Comparison of ENCODE assay signal across 29 cellular contexts in genomic region chr11:35862666-35863065, GRCh38.
"Had no signal": no experiment of that assay in that cellular context is flagged by ENCODE, and none has a peak within 500 bp of the region (broad histone marks: within the 10 kb centered on the region; RNA-seq: fewer than 3 reads in every experiment).

No MANE protein-coding gene starts in this region.

- ATAC-seq: naive thymus-derived CD4-positive, alpha-beta T cell; natural killer cell; right cardiac atrium; right lobe of liver; stimulated activated memory B cell treated with anti-CD40 and anti-IgM and Interleukin-4, amounts not matched to agents 10 μg/mL and 1 μg/mL and 100 μg/mL, for 72 hours; stimulated activated naive CD8-positive, alpha-beta T cell treated with anti-CD3 and anti-CD28 coated beads, Interleukin-15, amount 100 ng/mL, for 72 hours; stimulated activated naive CD8-positive, alpha-beta T cell treated with anti-CD3 and anti-CD28 coated beads, Interleukin-15, Interleukin-2, amounts not matched to agents 100 U/mL and 50 U/mL, for 24 hours; upper lobe of right lung had no signal

- H3K27me3 ChIP-seq: neural progenitor cell, pancreas, right lobe of liver, sigmoid colon, suprapubic skin, testis, tibial artery, transverse colon, upper lobe of right lung, uterus had no signal

- H3K36me3 ChIP-seq: neural progenitor cell, pancreas, prostate gland, right lobe of liver, sigmoid colon, suprapubic skin, tibial artery, transverse colon, upper lobe of right lung, uterus had no signal

- H3K4me1 Mint-ChIP-seq: natural killer cell; nephron; neural progenitor cell; stimulated activated memory B cell treated with anti-CD40 and anti-IgM and Interleukin-4, amounts not matched to agents 10 μg/mL and 1 μg/mL and 100 μg/mL, for 72 hours; stimulated activated naive CD8-positive, alpha-beta T cell treated with anti-CD3 and anti-CD28 coated beads, Interleukin-15, amount 100 ng/mL, for 72 hours had no signal

- H3K9me3 ChIP-seq: pancreas, prostate gland, right lobe of liver, sigmoid colon, suprapubic skin, testis, tibial artery, transverse colon, upper lobe of right lung, uterus had no signal

- H3K27me3 Mint-ChIP-seq: stimulated activated naive CD8-positive, alpha-beta T cell treated with anti-CD3 and anti-CD28 coated beads, Interleukin-15, amount 100 ng/mL, for 72 hours had no signal

- H3K4me3 Mint-ChIP-seq: naive thymus-derived CD4-positive, alpha-beta T cell; natural killer cell; nephron; neural progenitor cell; stimulated activated memory B cell treated with anti-CD40 and anti-IgM and Interleukin-4, amounts not matched to agents 10 μg/mL and 1 μg/mL and 100 μg/mL, for 72 hours; stimulated activated naive CD8-positive, alpha-beta T cell treated with anti-CD3 and anti-CD28 coated beads, Interleukin-15, amount 100 ng/mL, for 72 hours; type B pancreatic cell had no signal

- H3K27ac Mint-ChIP-seq: naive thymus-derived CD4-positive, alpha-beta T cell; natural killer cell; nephron; neural progenitor cell; stimulated activated memory B cell treated with anti-CD40 and anti-IgM and Interleukin-4, amounts not matched to agents 10 μg/mL and 1 μg/mL and 100 μg/mL, for 72 hours; stimulated activated naive CD8-positive, alpha-beta T cell treated with anti-CD3 and anti-CD28 coated beads, Interleukin-15, amount 100 ng/mL, for 72 hours; type B pancreatic cell had no signal

- H3K4me1 ChIP-seq: neural progenitor cell, pancreas, prostate gland, right lobe of liver, sigmoid colon, suprapubic skin, testis, tibial artery, transverse colon, upper lobe of right lung, uterus had no signal

- H3K4me3 ChIP-seq: neural progenitor cell, pancreas, prostate gland, right lobe of liver, sigmoid colon, suprapubic skin, testis, tibial artery, transverse colon, upper lobe of right lung, uterus had no signal

- DNase-seq: naive thymus-derived CD4-positive, alpha-beta T cell; natural killer cell; occipital lobe; pancreas; retina; right cardiac atrium; right lobe of liver; sigmoid colon; small intestine; stimulated activated CD4-positive, alpha-beta T cell treated with anti-CD3 and anti-CD28 coated beads, Interleukin-15, amount 100 ng/mL, for 24 hours; stimulated activated CD4-positive, alpha-beta T cell treated with anti-CD3 and anti-CD28 coated beads, Interleukin-2, amount 100 ng/mL, for 24 hours; stimulated activated CD4-positive, alpha-beta T cell treated with anti-CD3 and anti-CD28 coated beads, Interleukin-2, amount 100 ng/mL, for 48 hours; stimulated activated CD4-positive, alpha-beta T cell treated with anti-CD3 and anti-CD28 coated beads, Interleukin-4, amount 100 ng/mL, for 24 hours; stimulated activated CD8-positive, alpha-beta memory T cell treated with anti-CD3 and anti-CD28 coated beads, Interleukin-4, amount 100 ng/mL, for 48 hours; stimulated activated naive CD4-positive, alpha-beta T cell; stimulated activated naive CD8-positive, alpha-beta T cell treated with anti-CD3 and anti-CD28 coated beads, Interleukin-15, amount 100 ng/mL, for 72 hours; stimulated activated naive CD8-positive, alpha-beta T cell treated with anti-CD3 and anti-CD28 coated beads, Interleukin-15, Interleukin-2, amounts not matched to agents 100 U/mL and 50 U/mL, for 24 hours; substantia nigra; testis; tibial artery; transverse colon; upper lobe of right lung; uterus had no signal

- H3K27ac ChIP-seq: neural progenitor cell, pancreas, prostate gland, right lobe of liver, sigmoid colon, suprapubic skin, testis, tibial artery, transverse colon, upper lobe of right lung, uterus had no signal

- H3K36me3 Mint-ChIP-seq: natural killer cell; neural progenitor cell; stimulated activated memory B cell treated with anti-CD40 and anti-IgM and Interleukin-4, amounts not matched to agents 10 μg/mL and 1 μg/mL and 100 μg/mL, for 72 hours; type B pancreatic cell had no signal
